9 cellular contexts compared by ENCODE assay signal in genomic region chr5:175658299-175659145, GRCh38. TPM values are rescaled to one million over a fixed set of nuclear protein-coding genes. Genes with fewer than 3 reads are reported as not detected.
DNase-seq lines count a peak whose midpoint lies in the region; ATAC-seq and TF ChIP-seq lines count a peak whose summit lies in the region.
"Had no signal": no experiment of that assay in that cellular context is flagged by ENCODE, and none has a peak within 500 bp of the region (broad histone marks: within the 10 kb centered on the region; RNA-seq: fewer than 3 reads in every experiment).

No MANE protein-coding gene starts in this region.

- no peak overlapping the region for H3K27ac Mint-ChIP-seq in glutamatergic neuron (ENCODE audit: unreplicated experiment)
- H3K27ac Mint-ChIP-seq in progenitor cell of endocrine pancreas, result no peak overlapping the region

- no peaks in the 10 kb centered on the region for H3K36me3 ChIP-seq in ES-I3 (ENCODE audit: insufficient read depth, low read length)

- peaks cover 6% of the 10 kb centered on the region for H3K9me3 Mint-ChIP-seq in glutamatergic neuron (ENCODE audit: unreplicated experiment)
- H3K9me3 Mint-ChIP-seq in progenitor cell of endocrine pancreas (ENCODE audit: low read depth), result no peaks in the 10 kb centered on the region

- H3K4me1 ChIP-seq in ES-I3 (ENCODE audit: insufficient read depth, low read length), result no peaks in the 10 kb centered on the region

- H3K4me3 Mint-ChIP-seq in glutamatergic neuron (ENCODE audit: unreplicated experiment) (peak overlapping the region; percentile 90), progenitor cell of endocrine pancreas (ENCODE audit: low read depth) (peak overlapping the region; percentile 70)

- ATAC-seq in HG02623 (IDR thresholded peaks at IDR 0.05; ENCODE audit: unreplicated experiment), result no peak
- ATAC-seq: GM12878 had no signal

- peak; percentile 28 for DNase-seq in activated CD4-positive, alpha-beta T cell treated with anti-CD3 and anti-CD28 coated beads, Interleukin-2, amount 50 U/mL, for 1 hour
- peak; percentile 39 for DNase-seq in glutamatergic neuron
- peak; percentile 12 for DNase-seq in progenitor cell of endocrine pancreas (ENCODE audit: low spot score, unreplicated experiment)
- DNase-seq in activated gamma-delta T cell (lab: John Stamatoyannopoulos, UW), result no peak
- DNase-seq in cerebellar cortex (ENCODE audit: low spot score), result no peak
- DNase-seq in NK-92 treated with Interleukin-12 subunit alpha and Interleukin-12 subunit beta, amount 100 ng/mL, for 24 hours (lab: John Stamatoyannopoulos, UW), result no peak

- H3K9me3 ChIP-seq in ES-I3 (ENCODE audit: control insufficient read depth, insufficient read depth, low read length), result no peaks in the 10 kb centered on the region

- H3K36me3 Mint-ChIP-seq in glutamatergic neuron (ENCODE audit: unreplicated experiment) (no peaks in the 10 kb centered on the region), progenitor cell of endocrine pancreas (ENCODE audit: insufficient read depth) (no peaks in the 10 kb centered on the region)

- H3K4me1 Mint-ChIP-seq in glutamatergic neuron (ENCODE audit: low read depth, unreplicated experiment), result peaks cover 4% of the 10 kb centered on the region
- peaks cover 9% of the 10 kb centered on the region for H3K4me1 Mint-ChIP-seq in progenitor cell of endocrine pancreas (ENCODE audit: low read depth)

- H3K9ac ChIP-seq in ES-I3 (ENCODE audit: low read depth, low read length), result peak overlapping the region; percentile 65

- TF ChIP-seq CTCF in glutamatergic neuron (IDR thresholded peaks at IDR 0.05; ENCODE audit: partially characterized antibody, unreplicated experiment) (no peak), progenitor cell of endocrine pancreas (IDR thresholded peaks at IDR 0.05; ENCODE audit: unreplicated experiment) (no peak)

- H3K27me3 Mint-ChIP-seq in glutamatergic neuron (ENCODE audit: unreplicated experiment) (peaks cover 12% of the 10 kb centered on the region), progenitor cell of endocrine pancreas (peaks cover 51% of the 10 kb centered on the region)

RNA-seq across cellular contexts. Expression of gene HRH2, which starts 0.7 kb away (rescaled TPM):
- total RNA-seq in glutamatergic neuron (ENCODE audit: unreplicated experiment) (not detected), progenitor cell of endocrine pancreas (1.2 and 1.5 TPM in 2 replicates)

Comparison
In these comparisons a context has a peak if more than half of its experiments do, and no peak if none do; other contexts are left out.
1. DNase-seq: peak in activated CD4-positive, alpha-beta T cell treated with anti-CD3 and anti-CD28 coated beads, Interleukin-2, amount 50 U/mL, for 1 hour (single experiment), glutamatergic neuron (single experiment) and progenitor cell of endocrine pancreas (single experiment); none in activated gamma-delta T cell (single experiment), cerebellar cortex (single experiment) and NK-92 treated with Interleukin-12 subunit alpha and Interleukin-12 subunit beta, amount 100 ng/mL, for 24 hours (single experiment).